ENCODE assay signal across 28 cellular contexts in the genomic region with DNA sequence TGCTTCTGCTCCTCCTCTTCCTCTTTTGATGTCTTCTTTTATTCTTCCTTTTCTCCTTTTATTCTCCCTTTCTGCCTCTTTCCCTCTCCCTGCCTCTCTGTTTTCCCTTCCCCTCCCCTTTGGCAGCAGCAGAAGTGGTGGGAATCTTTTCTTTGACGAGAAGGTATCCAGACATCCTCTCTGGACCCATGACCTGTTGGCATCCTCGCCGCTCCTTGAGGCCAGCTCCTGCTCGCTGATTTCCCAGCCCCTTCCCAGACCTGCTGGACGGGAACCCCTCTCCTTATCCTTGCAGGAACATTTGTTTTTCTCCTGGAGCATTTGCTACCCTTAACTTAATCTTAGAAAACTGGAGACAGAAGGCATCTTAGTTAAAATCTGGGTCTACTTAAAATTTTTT.
"Had no signal": no experiment of that assay in that cellular context is flagged by ENCODE, and none has a peak within 500 bp of the region (broad histone marks: within the 10 kb centered on the region; RNA-seq: fewer than 3 reads in every experiment).

No MANE protein-coding gene starts in this region.

- H3K36me3 Mint-ChIP-seq: mesothelial cell of epicardium; natural killer cell; neural progenitor cell; stimulated activated naive B cell treated with anti-CD40 and anti-IgM and Interleukin-4, amounts not matched to agents 10 μg/mL and 1 μg/mL and 100 μg/mL, for 72 hours had no signal

- H3K27ac ChIP-seq: left ventricle myocardium inferior, neural progenitor cell, neutrophil, ovary, prostate gland, skin epidermis, stomach, testis, thyroid gland, upper lobe of right lung had no signal

- H3K4me1 ChIP-seq: left ventricle myocardium inferior, neural progenitor cell, prostate gland, testis, thyroid gland had no signal

- H3K4me3 ChIP-seq: left ventricle myocardium inferior, neural progenitor cell, ovary, prostate gland, skin epidermis, stomach, testis, thyroid gland, upper lobe of right lung had no signal

- H3K36me3 ChIP-seq: left ventricle myocardium inferior, neural progenitor cell, neutrophil, ovary, prostate gland, stomach, thyroid gland, upper lobe of right lung had no signal

- H3K4me1 Mint-ChIP-seq: mesothelial cell of epicardium had no signal

- H2AFZ ChIP-seq: neural progenitor cell had no signal

- H3K4me3 Mint-ChIP-seq: memory B cell; mesothelial cell of epicardium; naive B cell; natural killer cell; nephron progenitor cell; neural progenitor cell; stimulated activated naive B cell treated with anti-CD40 and anti-IgM and Interleukin-4, amounts not matched to agents 10 μg/mL and 1 μg/mL and 100 μg/mL, for 72 hours had no signal

- H3K27ac Mint-ChIP-seq: memory B cell; mesothelial cell of epicardium; natural killer cell; nephron progenitor cell; neural progenitor cell; stimulated activated naive B cell treated with anti-CD40 and anti-IgM and Interleukin-4, amounts not matched to agents 10 μg/mL and 1 μg/mL and 100 μg/mL, for 72 hours had no signal

- DNase-seq: hippocampal formation; kidney; left ventricle myocardium inferior; naive B cell; natural killer cell; nephron progenitor cell; occipital lobe; ovary; posterior cingulate gyrus; retina; right cardiac atrium; stimulated activated CD4-positive, alpha-beta T cell treated with anti-CD3 and anti-CD28 coated beads, Interleukin-12 subunit alpha, Interleukin-12 subunit beta, amount 100 ng/mL, for 4 hours; stimulated activated CD4-positive, alpha-beta T cell treated with anti-CD3 and anti-CD28 coated beads, Interleukin-15, amount 100 ng/mL, for 24 hours; stimulated activated CD4-positive, alpha-beta T cell treated with anti-CD3 and anti-CD28 coated beads, Interleukin-4, amount 100 ng/mL, for 1 hour; stimulated activated naive B cell treated with anti-CD40 and anti-IgM and Interleukin-4, amounts not matched to agents 10 μg/mL and 1 μg/mL and 100 μg/mL, for 72 hours; stimulated activated naive CD8-positive, alpha-beta T cell treated with anti-CD3 and anti-CD28 coated beads, Interleukin-15, Interleukin-2, amounts not matched to agents 100 U/mL and 50 U/mL, for 24 hours; stomach; testis; thyroid gland; trophoblast cell; upper lobe of right lung had no signal

- H3K4me2 ChIP-seq: neural progenitor cell had no signal

- H3K9me3 Mint-ChIP-seq: memory B cell; mesothelial cell of epicardium; naive B cell; natural killer cell; stimulated activated naive B cell treated with anti-CD40 and anti-IgM and Interleukin-4, amounts not matched to agents 10 μg/mL and 1 μg/mL and 100 μg/mL, for 72 hours had no signal

- H3K9ac ChIP-seq: neural progenitor cell had no signal

- H3K9me3 ChIP-seq: neutrophil, ovary, prostate gland, stomach, testis, thyroid gland, upper lobe of right lung had no signal

- H3K27me3 Mint-ChIP-seq: memory B cell, naive B cell had no signal

- H3K27me3 ChIP-seq: neural progenitor cell, neutrophil, ovary, stomach, testis, thyroid gland, upper lobe of right lung had no signal

- ATAC-seq: natural killer cell; right cardiac atrium; sciatic nerve; stimulated activated naive B cell treated with anti-CD40 and anti-IgM and Interleukin-4, amounts not matched to agents 10 μg/mL and 1 μg/mL and 100 μg/mL, for 72 hours; stimulated activated naive CD8-positive, alpha-beta T cell treated with anti-CD3 and anti-CD28 coated beads, Interleukin-15, Interleukin-2, amounts not matched to agents 100 U/mL and 50 U/mL, for 24 hours; upper lobe of right lung had no signal
